8 cellular contexts compared by ENCODE assay signal in genomic region chr6:2971420-2972218, GRCh38. TPM values are rescaled to one million over a fixed set of nuclear protein-coding genes. Genes with fewer than 3 reads are reported as not detected.
DNase-seq lines count a peak whose midpoint lies in the region; ATAC-seq and TF ChIP-seq lines count a peak whose summit lies in the region.

SERPINB6 (minus strand) TSS chr6:2971567; CDS start chr6:2959332, 12,235 bp downstream.

- no peaks in the 10 kb centered on the region for H3K9me3 Mint-ChIP-seq in Calu3 (ENCODE audit: low read depth, unreplicated experiment)

- H3K4me1 Mint-ChIP-seq in Calu3 (ENCODE audit: low read depth, unreplicated experiment), result peaks cover 9% of the 10 kb centered on the region

- TF ChIP-seq RAD21 in Ishikawa (IDR thresholded peaks at IDR 0.05; ENCODE audit: low read depth), result no peak

- TF ChIP-seq CTCF in Calu3 (IDR thresholded peaks at IDR 0.05; ENCODE audit: unreplicated experiment), result no peak

- intact Hi-C loops in Calu3 (cut with micrococcal nuclease; ENCODE audit: unreplicated experiment) (no loop called here), sciatic nerve (cut with DNase I) (no loop called here)

- DNase-seq in Calu3 (peak; percentile 45), cerebellum (ENCODE audit: low spot score) (peak; percentile 74), iPS-NIHi7 (ENCODE audit: extremely low spot score) (peak; percentile 38), sciatic nerve (ENCODE audit: low spot score) (peak; percentile 89)

- H3K4me3 Mint-ChIP-seq in Calu3 (ENCODE audit: low read depth, unreplicated experiment), result peak within 1 kb of the TSS; percentile 69

- H3K36me3 Mint-ChIP-seq in Calu3 (ENCODE audit: insufficient read depth, unreplicated experiment), result peaks cover 17% of the 10 kb centered on the region

- no TSS peak for BruUV-seq in Calu3 (replicated peaks; lab: Mats Ljungman, UMichigan)

- H3K27ac Mint-ChIP-seq in Calu3 (ENCODE audit: unreplicated experiment), result peak within 1 kb of the TSS; percentile 80

- ATAC-seq in activated CD4-positive, CD25-positive, alpha-beta regulatory T cell treated with anti-CD3 and anti-CD28 coated beads, Interleukin-2, amount 50 U/mL, for 24 hours, result peak; percentile 47 to 50
- ATAC-seq in sciatic nerve (peak; percentile 90), GM18861 (IDR thresholded peaks at IDR 0.05; ENCODE audit: unreplicated experiment) (no peak), GM18517 (IDR thresholded peaks at IDR 0.05; ENCODE audit: unreplicated experiment) (no peak)

- CTCF ChIA-PET in Calu3 (lab: Charles Lee), result interaction anchor here (0.6 kb wide), 2 partner anchors 150 to 1379 kb away, joined by 3 read pairs; no protein-coding TSS in a partner anchor

- no peak for TF ChIP-seq EP300 in Ishikawa (IDR thresholded peaks at IDR 0.05; ENCODE audit: borderline replicate concordance)

- H3K27me3 Mint-ChIP-seq in Calu3 (ENCODE audit: unreplicated experiment), result no peaks in the 10 kb centered on the region

TF ChIP-seq in Ishikawa, 13 proteins besides CTCF, POLR2A, EP300 and RAD21:
- TF ChIP-seq USF1 (IDR thresholded peaks at IDR 0.05) (no peak), FOXM1 (IDR thresholded peaks at IDR 0.05; ENCODE audit: borderline replicate concordance, low read depth) (no peak), NFIC (IDR thresholded peaks at IDR 0.05) (peak; percentile 65; the same call in 1 of the 2 replicates), TCF12 (IDR thresholded peaks at IDR 0.05; ENCODE audit: low read depth) (no peak), CREB1 (IDR thresholded peaks at IDR 0.05; ENCODE audit: low read depth) (no peak), EGR1 (IDR thresholded peaks at IDR 0.05) (no peak), ZBTB7A (IDR thresholded peaks at IDR 0.05; ENCODE audit: low read depth) (no peak), YY1 (IDR thresholded peaks at IDR 0.05; ENCODE audit: low read depth) (no peak; the same call in 1 of the 2 replicates), TAF1 (IDR thresholded peaks at IDR 0.05; ENCODE audit: low read depth) (peak; percentile 47), TEAD4 (IDR thresholded peaks at IDR 0.05) (no peak), CEBPB (IDR thresholded peaks at IDR 0.05) (no peak), REST (IDR thresholded peaks at IDR 0.05; ENCODE audit: low read depth) (no peak), MAX (IDR thresholded peaks at IDR 0.05) (peak; percentile 8)

RNA-seq across cellular contexts. Expression of gene SERPINB6, which starts in this region (rescaled TPM):
- total RNA-seq in Calu3 (2022) (53.1 and 60.9 TPM in 2 replicates), cerebellum (16.1 TPM), sciatic nerve (122 TPM)

Comparison
In these comparisons a context has a peak if more than half of its experiments do, and no peak if none do; other contexts are left out.
1. DNase-seq: peak in every context shown above with its lines; median percentile 89 in sciatic nerve; 74 in cerebellum; 45 in Calu3; 38 in iPS-NIHi7.
2. ATAC-seq: peak in activated CD4-positive, CD25-positive, alpha-beta regulatory T cell treated with anti-CD3 and anti-CD28 coated beads, Interleukin-2, amount 50 U/mL, for 24 hours (2 of 2) and sciatic nerve (single experiment); none in GM18861 (single experiment) and GM18517 (single experiment).